Comparison of ENCODE assay signal across 27 cellular contexts in genomic region chr11:29978549-29978948, GRCh38. TPM values are rescaled to one million over a fixed set of nuclear protein-coding genes. Genes with fewer than 3 reads are reported as not detected.
"Had no signal": no experiment of that assay in that cellular context is flagged by ENCODE, and none has a peak within 500 bp of the region (broad histone marks: within the 10 kb centered on the region; RNA-seq: fewer than 3 reads in every experiment).

No MANE protein-coding gene starts in this region.

- ATAC-seq: effector memory CD8-positive, alpha-beta T cell; esophagus mucosa; gastrocnemius medialis; left lung; lower lobe of right lung; mucosa of descending colon had no signal

- H3K9me3 ChIP-seq: colonic mucosa, esophagus squamous epithelium, gastrocnemius medialis, left lung, lower lobe of right lung had no signal

- H3K36me3 ChIP-seq: colonic mucosa, esophagus squamous epithelium, gastrocnemius medialis, left lung, lower lobe of right lung had no signal

- H3K27me3 ChIP-seq: colonic mucosa, esophagus squamous epithelium, gastrocnemius medialis, left lung had no signal

- H3K4me3 ChIP-seq: colonic mucosa, esophagus squamous epithelium, gastrocnemius medialis, left lung, lower lobe of right lung, mucosa of descending colon had no signal

- H3K4me1 ChIP-seq: colonic mucosa, esophagus squamous epithelium, gastrocnemius medialis, left lung, lower lobe of right lung had no signal

- DNase-seq: colonic mucosa; cortex of kidney; effector CD8-positive, alpha-beta T cell; effector memory CD8-positive, alpha-beta T cell; endodermal cell; erythroblast; esophagus squamous epithelium; foreskin fibroblast; foreskin melanocyte; gastrocnemius medialis; glutamatergic neuron; head of caudate nucleus; hippocampal formation; left cardiac atrium; left lung; lower lobe of right lung; mesenchymal stem cell; mucosa of descending colon; naive B cell had no signal

- H3K27ac ChIP-seq: colonic mucosa, epithelial cell of prostate, esophagus squamous epithelium, gastrocnemius medialis, left lung, lower lobe of right lung had no signal

RNA-seq across cellular contexts. Expression of gene KCNA4, which starts 38.3 kb away (rescaled TPM):
- total RNA-seq: chondrocyte, dermis microvascular lymphatic vessel endothelial cell, esophagus mucosa, esophagus squamous epithelium, glomerular endothelial cell, kidney epithelial cell, lung microvascular endothelial cell had no signal
- polyA plus RNA-seq: keratinocyte had no signal
